26 cellular contexts compared by ENCODE assay signal in genomic region chr11:30451167-30451566, GRCh38.
"Had no signal": no experiment of that assay in that cellular context is flagged by ENCODE, and none has a peak within 500 bp of the region (broad histone marks: within the 10 kb centered on the region; RNA-seq: fewer than 3 reads in every experiment).

No MANE protein-coding gene starts in this region.

- H3K27ac Mint-ChIP-seq: immature natural killer cell; naive thymus-derived CD8-positive, alpha-beta T cell; progenitor cell of endocrine pancreas; stimulated activated naive B cell treated with anti-CD40 and anti-IgM and Interleukin-4, amounts not matched to agents 10 μg/mL and 1 μg/mL and 100 μg/mL, for 72 hours had no signal

- H3K4me3 Mint-ChIP-seq: immature natural killer cell; naive thymus-derived CD8-positive, alpha-beta T cell; nephron; stimulated activated naive B cell treated with anti-CD40 and anti-IgM and Interleukin-4, amounts not matched to agents 10 μg/mL and 1 μg/mL and 100 μg/mL, for 72 hours had no signal

- H3K9me3 Mint-ChIP-seq: immature natural killer cell; naive thymus-derived CD8-positive, alpha-beta T cell; nephron; stimulated activated naive B cell treated with anti-CD40 and anti-IgM and Interleukin-4, amounts not matched to agents 10 μg/mL and 1 μg/mL and 100 μg/mL, for 72 hours had no signal

- H3K4me1 Mint-ChIP-seq: naive thymus-derived CD8-positive, alpha-beta T cell; stimulated activated naive B cell treated with anti-CD40 and anti-IgM and Interleukin-4, amounts not matched to agents 10 μg/mL and 1 μg/mL and 100 μg/mL, for 72 hours had no signal

- DNase-seq: head of caudate nucleus; hippocampal formation; immature natural killer cell; kidney; left colon; left lung; lower lobe of right lung; mammary epithelial cell; naive thymus-derived CD8-positive, alpha-beta T cell; ovary; right lobe of liver; stimulated activated CD4-positive, alpha-beta T cell treated with anti-CD3 and anti-CD28 coated beads, Interleukin-12 subunit alpha, Interleukin-12 subunit beta, amount 100 ng/mL, for 4 hours; stimulated activated CD4-positive, alpha-beta T cell treated with anti-CD3 and anti-CD28 coated beads, Interleukin-15, amount 100 ng/mL, for 24 hours; stimulated activated CD4-positive, alpha-beta T cell treated with anti-CD3 and anti-CD28 coated beads, Interleukin-2, amount 100 ng/mL, for 24 hours; stimulated activated CD4-positive, alpha-beta T cell treated with anti-CD3 and anti-CD28 coated beads, Interleukin-4, amount 100 ng/mL, for 1 hour; stimulated activated naive B cell treated with anti-CD40 and anti-IgM and Interleukin-4, amounts not matched to agents 10 μg/mL and 1 μg/mL and 100 μg/mL, for 72 hours; stimulated activated naive CD8-positive, alpha-beta T cell treated with anti-CD3 and anti-CD28 coated beads, Interleukin-15, Interleukin-2, amounts not matched to agents 100 U/mL and 50 U/mL, for 24 hours; stomach; testis; thyroid gland; transverse colon; upper lobe of right lung had no signal

- H3K36me3 ChIP-seq: left lung, lower lobe of right lung, ovary, right atrium auricular region, right lobe of liver, stomach, thyroid gland, transverse colon, upper lobe of right lung had no signal

- ATAC-seq: left colon; left lung; lower lobe of right lung; naive thymus-derived CD8-positive, alpha-beta T cell; right lobe of liver; stimulated activated naive B cell treated with anti-CD40 and anti-IgM and Interleukin-4, amounts not matched to agents 10 μg/mL and 1 μg/mL and 100 μg/mL, for 72 hours; stimulated activated naive CD8-positive, alpha-beta T cell treated with anti-CD3 and anti-CD28 coated beads, Interleukin-15, Interleukin-2, amounts not matched to agents 100 U/mL and 50 U/mL, for 24 hours; upper lobe of right lung had no signal

- H3K4me3 ChIP-seq: left lung, lower lobe of right lung, ovary, right atrium auricular region, right lobe of liver, skin epidermis, stomach, testis, thyroid gland, transverse colon, upper lobe of right lung had no signal

- H3K9me3 ChIP-seq: left lung, lower lobe of right lung, ovary, right atrium auricular region, right lobe of liver, stomach, testis, thyroid gland, transverse colon, upper lobe of right lung had no signal

- H3K27me3 Mint-ChIP-seq: progenitor cell of endocrine pancreas had no signal

- H3K27ac ChIP-seq: left lung, lower lobe of right lung, ovary, right atrium auricular region, right lobe of liver, skin epidermis, stomach, testis, thyroid gland, transverse colon, upper lobe of right lung had no signal

- H3K36me3 Mint-ChIP-seq: immature natural killer cell; naive thymus-derived CD8-positive, alpha-beta T cell; stimulated activated naive B cell treated with anti-CD40 and anti-IgM and Interleukin-4, amounts not matched to agents 10 μg/mL and 1 μg/mL and 100 μg/mL, for 72 hours had no signal

- H3K4me1 ChIP-seq: left lung, lower lobe of right lung, testis, upper lobe of right lung had no signal

- H3K27me3 ChIP-seq: left lung, ovary, right atrium auricular region, right lobe of liver, stomach, testis, thyroid gland, transverse colon, upper lobe of right lung had no signal
